ENCODE assay signal across 12 cellular contexts in genomic region chr10:50416181-50416824, GRCh38.
A peak's percentile ranks its signal among the peaks of the same experiment; 100 is the strongest.
DNase-seq lines count a peak whose midpoint lies in the region; ATAC-seq and TF ChIP-seq lines count a peak whose summit lies in the region.
"Had no signal": no experiment of that assay in that cellular context is flagged by ENCODE, and none has a peak within 500 bp of the region (broad histone marks: within the 10 kb centered on the region; RNA-seq: fewer than 3 reads in every experiment).

No MANE protein-coding gene starts in this region.

- no peak overlapping the region for H2BK15ac ChIP-seq in IMR-90 (ENCODE audit: low read depth, low read length)

- no TSS peak for BruUV-seq in IMR-90 (replicated peaks; lab: Mats Ljungman, UMichigan)

- dilution Hi-C loops in IMR-90 (cut with HindIII; ENCODE audit: low sequenced_read_pairs, unreplicated experiment), result no loop called here

- no peak overlapping the region for H2AFZ ChIP-seq in IMR-90 (replicated peaks; ENCODE audit: low read length, poor library complexity)

- no peak overlapping the region for H2BK120ac ChIP-seq in IMR-90 (ENCODE audit: low read depth, low read length)

- DNase-seq in Caki2 (ENCODE audit: low read depth) (peak; percentile 30), IMR-90 (peak; percentile 24), epithelial cell of proximal tubule (ENCODE audit: low read depth) (no peak), pons (ENCODE audit: low spot score) (peak; percentile 58), T-helper 1 cell (no peak), H4 (ENCODE audit: low spot score) (no peak), mucosa of descending colon (no peak)
- no peak for DNase-seq in stimulated activated CD4-positive, alpha-beta T cell treated with anti-CD3 and anti-CD28 coated beads, Interleukin-2, amount 100 ng/mL, for 48 hours
- DNase-seq: activated CD8-positive, alpha-beta memory T cell treated with anti-CD3 and anti-CD28 coated beads, Interleukin-2, amount 50 U/mL, for 4 hours; stimulated activated CD8-positive, alpha-beta memory T cell treated with anti-CD3 and anti-CD28 coated beads, Interleukin-4, amount 100 ng/mL, for 48 hours had no signal

- H3K27me3 ChIP-seq in IMR-90 (ENCODE audit: control insufficient read depth, insufficient read depth, low read length), result no peaks in the 10 kb centered on the region

- H2AK9ac ChIP-seq in IMR-90 (replicated peaks; ENCODE audit: low read depth, low read length, poor library complexity), result no peak overlapping the region

- no peak overlapping the region for H3K4me2 ChIP-seq in IMR-90 (ENCODE audit: low read depth, low read length)

- H2BK5ac ChIP-seq in IMR-90 (ENCODE audit: low read depth, low read length, poor library complexity, severe bottlenecking), result no peak overlapping the region

- H3K9me1 ChIP-seq in IMR-90 (ENCODE audit: insufficient read depth, low read length), result peaks cover 17% of the 10 kb centered on the region

- peak; percentile 14; the same call in 1 of the 2 replicates for TF ChIP-seq RAD21 in IMR-90 (IDR thresholded peaks at IDR 0.05; ENCODE audit: low read length)

- H3K9me3 ChIP-seq in IMR-90 (ENCODE audit: control insufficient read depth, insufficient read depth, low read length) (no peaks in the 10 kb centered on the region), mucosa of descending colon (no peaks in the 10 kb centered on the region)
- H3K9me3 ChIP-seq: prostate gland had no signal

- no peak overlapping the region for H3K18ac ChIP-seq in IMR-90 (ENCODE audit: low read depth, low read length)

- peaks cover 8% of the 10 kb centered on the region; the same call in 1 of the 2 replicates for H4K20me1 ChIP-seq in IMR-90 (ENCODE audit: insufficient read depth, low read length)

- H3K4me1 ChIP-seq in IMR-90 (ENCODE audit: control insufficient read depth, insufficient read depth, low read length) (peaks cover 15% of the 10 kb centered on the region; the same call in 1 of the 2 replicates), mucosa of descending colon (ENCODE audit: low read depth) (no peaks in the 10 kb centered on the region)
- H3K4me1 ChIP-seq: prostate gland had no signal

- ATAC-seq in IMR-90 (ENCODE audit: low read depth) (no peak), mucosa of descending colon (no peak)

- no peak overlapping the region for H2BK20ac ChIP-seq in IMR-90 (ENCODE audit: low read depth, low read length)

- no peak overlapping the region for H3K27ac ChIP-seq in IMR-90 (ENCODE audit: insufficient read depth, low read length)
- H3K27ac ChIP-seq: prostate gland, SK-N-MC had no signal

- no peak overlapping the region for H4K91ac ChIP-seq in IMR-90 (ENCODE audit: insufficient read depth, low read depth, low read length)

- H4K5ac ChIP-seq in IMR-90 (ENCODE audit: low read depth, low read length), result no peak overlapping the region

- H3K4me3 ChIP-seq in IMR-90 (ENCODE audit: insufficient read depth, low read depth, low read length), result no peak overlapping the region
- H3K4me3 ChIP-seq in epithelial cell of proximal tubule (ENCODE audit: low read depth, low read length), result peak overlapping the region; percentile 74
- H3K4me3 ChIP-seq in mucosa of descending colon, result no peak overlapping the region
- H3K4me3 ChIP-seq: prostate gland, SK-N-MC had no signal

- POLR2A ChIA-PET in IMR-90 (lab: Charles Lee; ENCODE audit: unreplicated experiment), result interaction anchor here (0.6 kb wide), 1 partner anchor 91 kb away, joined by 6 read pairs; no protein-coding TSS in a partner anchor

- no peak overlapping the region for H3K14ac ChIP-seq in IMR-90 (replicated peaks; ENCODE audit: low read depth, low read length)

- no CpG with 5 or more reads among the region's 2 CpGs for WGBS in IMR-90 (ENCODE audit: extremely low coverage in 2 of 2, insufficient read length in 1 of 2), 2 experiments

- in situ Hi-C loops in Caki2 (cut with HindIII; ENCODE audit: low pct_unique_long_range_greater_than_20kb, low sequenced_read_pairs) (no loop called here), IMR-90 (cut with MboI; ENCODE audit: low sequenced_read_pairs) (loop anchor here (5.0 kb wide), 1 partner anchor 206 kb away; the partner anchor contains the start of gene SGMS1)

- no peak overlapping the region for H3K9ac ChIP-seq in IMR-90 (ENCODE audit: low read depth, low read length)

- no peak overlapping the region for H2AK5ac ChIP-seq in IMR-90 (ENCODE audit: low read depth, low read length)

- H3K4ac ChIP-seq in IMR-90 (ENCODE audit: low read depth, low read length), result no peak overlapping the region

- intact Hi-C loops in IMR-90 (cut with micrococcal nuclease) (loop anchor here (5.0 kb wide), 1 partner anchor 89 kb away; no protein-coding TSS in a partner anchor), mucosa of descending colon (cut with DNase I, micrococcal nuclease) (loop anchor here in 1 of 2 donors (5.0 kb wide), 1 partner anchor 211 kb away; no protein-coding TSS in a partner anchor)

- CTCF ChIA-PET in IMR-90 (lab: Yijun Ruan, JAX), result interaction anchor here (0.8 kb wide), 1 partner anchor 205 kb away, joined by 4 read pairs; no protein-coding TSS in a partner anchor

- no peak overlapping the region for H3K56ac ChIP-seq in IMR-90 (ENCODE audit: extremely low read depth, insufficient read depth, low read length)

- TF ChIP-seq POLR2A in IMR-90 (IDR thresholded peaks at IDR 0.05; ENCODE audit: low read depth, low read length), result no peak

- H3K23ac ChIP-seq in IMR-90 (ENCODE audit: low read depth, low read length), result no peak overlapping the region

- H3K36me3 ChIP-seq in IMR-90 (ENCODE audit: control insufficient read depth, insufficient read depth, low read length), result no peaks in the 10 kb centered on the region
- no peaks in the 10 kb centered on the region for H3K36me3 ChIP-seq in mucosa of descending colon (ENCODE audit: low read depth)
- H3K36me3 ChIP-seq: prostate gland had no signal

- TF ChIP-seq CTCF in IMR-90 (conservative IDR thresholded peaks at IDR 0.05; ENCODE audit: low read depth, low read length) (peak; percentile 21; the same call in 1 of the 2 replicates), epithelial cell of proximal tubule (conservative IDR thresholded peaks at IDR 0.05; ENCODE audit: low read depth, low read length) (no peak), mucosa of descending colon (IDR thresholded peaks at IDR 0.05) (no peak)

- peaks cover 24 to 54% of the 10 kb centered on the region in 2 experiments for H3K79me1 ChIP-seq in IMR-90 (ENCODE audit: low read depth in 1 of 2, low read length in 2 of 2)

- no peak overlapping the region for H4K8ac ChIP-seq in IMR-90 (ENCODE audit: low read depth in 2 of 2, low read length in 2 of 2)

TF ChIP-seq in IMR-90, 13 proteins besides CTCF, POLR2A, EP300 and RAD21:
- no peak for TF ChIP-seq FOS (IDR thresholded peaks at IDR 0.05; ENCODE audit: low read depth, low read length)
- TF ChIP-seq RCOR1 (IDR thresholded peaks at IDR 0.05; ENCODE audit: insufficient replicate concordance, low read length), result no peak
- no peak for TF ChIP-seq MAZ (IDR thresholded peaks at IDR 0.05; ENCODE audit: borderline replicate concordance, low read depth, low read length)
- no peak for TF ChIP-seq BHLHE40 (IDR thresholded peaks at IDR 0.05; ENCODE audit: low read depth, low read length)
- no peak for TF ChIP-seq MXI1 (IDR thresholded peaks at IDR 0.05; ENCODE audit: borderline replicate concordance, low read depth, low read length)
- TF ChIP-seq MAFK (IDR thresholded peaks at IDR 0.05; ENCODE audit: low read depth, low read length), result no peak
- no peak for TF ChIP-seq ELK1 (IDR thresholded peaks at IDR 0.05; ENCODE audit: borderline replicate concordance, low read depth, low read length)

Comparison
In these comparisons a context has a peak if more than half of its experiments do, and no peak if none do; other contexts are left out.
1. DNase-seq: peak in Caki2 (single experiment), IMR-90 (single experiment) and pons (single experiment); none in epithelial cell of proximal tubule (single experiment), T-helper 1 cell (0 of 5), H4 (single experiment), stimulated activated CD4-positive, alpha-beta T cell treated with anti-CD3 and anti-CD28 coated beads, Interleukin-2, amount 100 ng/mL, for 48 hours (0 of 2) and mucosa of descending colon (0 of 3).